ENCODE assay signal across 7 cellular contexts in genomic region chr2:195850764-195851163, GRCh38.
"Had no signal": no experiment of that assay in that cellular context is flagged by ENCODE, and none has a peak within 500 bp of the region (broad histone marks: within the 10 kb centered on the region; RNA-seq: fewer than 3 reads in every experiment).

No MANE protein-coding gene starts in this region.

- ATAC-seq: HCT116, K562 had no signal

- DNase-seq: GM23248, GOT3, H7, HFFc6, IMR-90 had no signal

- H3K27ac Mint-ChIP-seq: HFFc6 had no signal

- H3K4me3 Mint-ChIP-seq: HFFc6 had no signal

- H3K9me3 Mint-ChIP-seq: HFFc6 had no signal
